Comparison of ENCODE assay signal across 8 cellular contexts in the genomic region with DNA sequence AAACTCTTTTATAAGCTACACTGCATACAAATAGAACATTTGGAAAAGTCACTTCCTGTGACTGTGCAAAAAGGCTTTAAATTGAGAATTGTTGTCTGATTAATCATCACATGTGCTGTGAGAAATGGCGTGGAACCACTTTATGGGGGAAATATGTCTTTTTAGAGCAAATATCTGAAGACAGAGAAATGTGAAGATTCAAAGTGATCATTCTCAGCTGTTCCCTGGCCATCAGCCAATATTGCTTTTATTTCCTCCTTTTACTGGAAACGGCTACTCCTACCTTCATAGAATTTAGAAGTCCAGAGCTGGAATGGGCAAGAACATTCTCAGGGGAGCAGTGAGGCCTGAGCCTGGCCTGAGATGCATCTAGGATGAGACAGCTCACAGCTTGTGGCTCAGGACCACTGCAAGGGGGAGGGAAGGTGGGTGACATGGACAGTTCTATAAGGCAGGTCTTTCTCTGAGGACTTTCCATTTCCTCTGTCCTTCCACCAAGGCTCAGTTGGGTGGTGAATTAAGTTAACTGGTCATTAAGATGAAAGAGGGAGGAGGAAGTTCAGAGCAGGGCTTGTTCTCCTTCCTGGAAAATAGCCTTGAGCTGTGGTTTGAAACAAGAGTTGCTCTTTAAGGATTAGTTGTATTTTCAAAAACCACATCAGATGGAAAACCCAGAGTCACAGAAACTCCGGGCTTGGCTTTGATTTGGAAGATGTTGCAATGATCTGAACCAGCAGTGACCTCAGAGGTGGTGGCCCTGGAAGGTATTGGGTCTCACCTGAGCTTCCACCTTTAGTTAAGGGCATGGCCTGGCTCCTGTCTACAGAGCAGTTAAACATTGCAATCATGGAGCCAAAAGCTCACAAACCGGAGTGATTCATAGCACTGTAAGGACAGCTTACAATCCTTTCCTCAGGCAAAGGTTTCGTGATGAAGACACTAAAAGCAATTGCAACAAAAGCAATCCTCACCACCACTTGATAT.
DNase-seq lines count a peak whose midpoint lies in the region; ATAC-seq and TF ChIP-seq lines count a peak whose summit lies in the region.

No MANE protein-coding gene starts in this region.

- H4K20me1 ChIP-seq in DND-41 (ENCODE audit: insufficient read depth, low read length): no peaks in the 10 kb centered on the region
- H4K20me1 ChIP-seq in fibroblast of lung (ENCODE audit: control insufficient read depth, extremely low read depth, insufficient read depth, low read length): no peaks in the 10 kb centered on the region

- no peak overlapping the region for H3K27ac ChIP-seq in DND-41 (ENCODE audit: low read length)
- H3K27ac ChIP-seq in RWPE1: peak overlapping the region; percentile 72
- peak overlapping the region; percentile 75 for H3K27ac ChIP-seq in fibroblast of lung (ENCODE audit: insufficient read depth, low read length)
- no peak overlapping the region for H3K27ac ChIP-seq in CD8-positive, alpha-beta T cell (ENCODE audit: low read depth, low read length)

- no peaks in the 10 kb centered on the region for H3K9me3 Mint-ChIP-seq in CD8-positive, alpha-beta T cell

- CTCF ChIA-PET in RWPE1 (lab: Yijun Ruan, JAX): interaction anchor here (0.6 to 1.0 kb wide), 4 partner anchors 24 to 383 kb away, joined by 3 to 4 read pairs (median 4); no protein-coding TSS in a partner anchor
- CTCF ChIA-PET in CD8-positive, alpha-beta T cell (lab: Charles Lee): no interaction called here

- H3K79me2 ChIP-seq in DND-41 (ENCODE audit: insufficient read depth, low read length): no peaks in the 10 kb centered on the region
- H3K79me2 ChIP-seq in fibroblast of lung (ENCODE audit: control insufficient read depth, insufficient read depth, low read length): no peaks in the 10 kb centered on the region

- intact Hi-C loops in sciatic nerve (cut with DNase I): no loop called here
- intact Hi-C loops in CD8-positive, alpha-beta T cell (cut with DNase I, micrococcal nuclease): no loop called here

- H3K9ac ChIP-seq in DND-41 (ENCODE audit: low read depth, low read length): no peak overlapping the region
- H3K9ac ChIP-seq in fibroblast of lung (ENCODE audit: insufficient read depth, low read length): no peak overlapping the region

- H3K27me3 Mint-ChIP-seq in CD8-positive, alpha-beta T cell (ENCODE audit: low read depth): no peaks in the 10 kb centered on the region

- TF ChIP-seq CTCF in DND-41 (IDR thresholded peaks at IDR 0.05; ENCODE audit: borderline replicate concordance, extremely low read depth, low read length, poor library complexity, severe bottlenecking): no peak
- no peak for TF ChIP-seq CTCF in RWPE1 (conservative IDR thresholded peaks at IDR 0.05; ENCODE audit: low read depth)
- TF ChIP-seq CTCF in fibroblast of lung (conservative IDR thresholded peaks at IDR 0.05 in 1 of 2, IDR thresholded peaks at IDR 0.05 in 1 of 2; ENCODE audit: low read depth in 1 of 2, low read length in 2 of 2): no peak
- TF ChIP-seq CTCF in CD8-positive, alpha-beta T cell (IDR thresholded peaks at IDR 0.05): no peak

- no peaks in the 10 kb centered on the region for H3K4me1 Mint-ChIP-seq in CD8-positive, alpha-beta T cell (ENCODE audit: low read depth)

- H3K9me3 ChIP-seq in DND-41 (ENCODE audit: insufficient read depth, low read length, severe bottlenecking) (no peaks in the 10 kb centered on the region), fibroblast of lung (ENCODE audit: control insufficient read depth, insufficient read depth, low read depth, low read length) (no peaks in the 10 kb centered on the region)
- H3K9me3 ChIP-seq in CD8-positive, alpha-beta T cell (ENCODE audit: low read length): no peaks in the 10 kb centered on the region

- POLR2A ChIA-PET in RWPE1 (lab: Yijun Ruan, JAX; ENCODE audit: low non-redundant PET): no interaction called here
- POLR2A ChIA-PET in CD8-positive, alpha-beta T cell (lab: Charles Lee): interaction anchor here (1.2 kb wide), 1 partner anchor 9 kb away, joined by 3 read pairs; no protein-coding TSS in a partner anchor

- H3K4me3 ChIP-seq in DND-41 (ENCODE audit: low read depth in 1 of 2, low read length in 2 of 2): no peak overlapping the region
- no peak overlapping the region for H3K4me3 ChIP-seq in fibroblast of lung (replicated peaks in 1 of 4; ENCODE audit: control extremely low read depth in 1 of 4, insufficient read depth in 1 of 4, low read depth in 3 of 4, low read length in 4 of 4)
- no peak overlapping the region for H3K4me3 ChIP-seq in CD8-positive, alpha-beta T cell (ENCODE audit: low read depth, low read length)

- H3K4me2 ChIP-seq in DND-41 (ENCODE audit: insufficient read depth, low read length) (no peak overlapping the region), fibroblast of lung (ENCODE audit: extremely low read depth, insufficient read depth, low read length) (peak overlapping the region; percentile 7)

- no peaks in the 10 kb centered on the region for H3K4me1 ChIP-seq in DND-41 (ENCODE audit: insufficient read depth, low read length)
- peaks cover 15% of the 10 kb centered on the region for H3K4me1 ChIP-seq in fibroblast of lung (ENCODE audit: control insufficient read depth, extremely low read depth, insufficient read depth, low read length)
- H3K4me1 ChIP-seq in CD8-positive, alpha-beta T cell (ENCODE audit: insufficient read depth, low read length): no peaks in the 10 kb centered on the region

- no peak overlapping the region for H3K4me3 Mint-ChIP-seq in CD8-positive, alpha-beta T cell

- no peaks in the 10 kb centered on the region for H3K36me3 Mint-ChIP-seq in CD8-positive, alpha-beta T cell

- H3K36me3 ChIP-seq in DND-41 (ENCODE audit: insufficient read depth, low read length): no peaks in the 10 kb centered on the region
- H3K36me3 ChIP-seq in fibroblast of lung (ENCODE audit: control insufficient read depth, insufficient read depth, low read length): no peaks in the 10 kb centered on the region
- no peaks in the 10 kb centered on the region for H3K36me3 ChIP-seq in CD8-positive, alpha-beta T cell (ENCODE audit: insufficient read depth, low read length)

- peak; percentile 33; the same call in 1 of the 3 replicates for ATAC-seq in DND-41 (ENCODE audit: insufficient read depth, low read depth)
- peak; percentile 55 for ATAC-seq in sciatic nerve
- no peak for ATAC-seq in GM18502 (IDR thresholded peaks at IDR 0.05; ENCODE audit: poor library complexity, unreplicated experiment)
- no peak for ATAC-seq in CD8-positive, alpha-beta T cell
- ATAC-seq in HG03469 (IDR thresholded peaks at IDR 0.05; ENCODE audit: unreplicated experiment): no peak

- H3K27ac Mint-ChIP-seq in CD8-positive, alpha-beta T cell: no peak overlapping the region

- no peak overlapping the region for H2AFZ ChIP-seq in DND-41 (ENCODE audit: low read depth, low read length)
- H2AFZ ChIP-seq in fibroblast of lung (ENCODE audit: low read length): peak overlapping the region; percentile 2

- DNase-seq in DND-41 (no peak), RWPE1 (ENCODE audit: low spot score) (peak; percentile 23), fibroblast of lung (ENCODE audit: low read depth in 2 of 2) (peak; percentile 77 to 79), sciatic nerve (ENCODE audit: low spot score) (no peak)
- no peak for DNase-seq in stimulated activated CD8-positive, alpha-beta memory T cell treated with anti-CD3 and anti-CD28 coated beads, Interleukin-4, amount 100 ng/mL, for 48 hours
- DNase-seq in CD8-positive, alpha-beta T cell: no peak

- H3K27me3 ChIP-seq in DND-41 (ENCODE audit: insufficient read depth, low read length, poor library complexity): no peaks in the 10 kb centered on the region
- H3K27me3 ChIP-seq in fibroblast of lung (ENCODE audit: control insufficient read depth, insufficient read depth, low read length): no peaks in the 10 kb centered on the region
- H3K27me3 ChIP-seq in CD8-positive, alpha-beta T cell (ENCODE audit: insufficient read depth, low read length): no peaks in the 10 kb centered on the region

Comparison
In these comparisons a context has a peak if more than half of its experiments do, and no peak if none do; other contexts are left out.
1. ATAC-seq: peak in DND-41 (single experiment) and sciatic nerve (single experiment); none in GM18502 (single experiment), CD8-positive, alpha-beta T cell (single experiment) and HG03469 (single experiment).
2. DNase-seq: peak in RWPE1 (single experiment) and fibroblast of lung (2 of 2); none in DND-41 (single experiment), sciatic nerve (single experiment), stimulated activated CD8-positive, alpha-beta memory T cell treated with anti-CD3 and anti-CD28 coated beads, Interleukin-4, amount 100 ng/mL, for 48 hours (single experiment) and CD8-positive, alpha-beta T cell (0 of 7).
3. H3K27ac ChIP-seq: peak in RWPE1 (single experiment) and fibroblast of lung (single experiment); none in DND-41 (single experiment) and CD8-positive, alpha-beta T cell (single experiment).